Comparison of ENCODE assay signal across 1 cellular context in the genomic region with DNA sequence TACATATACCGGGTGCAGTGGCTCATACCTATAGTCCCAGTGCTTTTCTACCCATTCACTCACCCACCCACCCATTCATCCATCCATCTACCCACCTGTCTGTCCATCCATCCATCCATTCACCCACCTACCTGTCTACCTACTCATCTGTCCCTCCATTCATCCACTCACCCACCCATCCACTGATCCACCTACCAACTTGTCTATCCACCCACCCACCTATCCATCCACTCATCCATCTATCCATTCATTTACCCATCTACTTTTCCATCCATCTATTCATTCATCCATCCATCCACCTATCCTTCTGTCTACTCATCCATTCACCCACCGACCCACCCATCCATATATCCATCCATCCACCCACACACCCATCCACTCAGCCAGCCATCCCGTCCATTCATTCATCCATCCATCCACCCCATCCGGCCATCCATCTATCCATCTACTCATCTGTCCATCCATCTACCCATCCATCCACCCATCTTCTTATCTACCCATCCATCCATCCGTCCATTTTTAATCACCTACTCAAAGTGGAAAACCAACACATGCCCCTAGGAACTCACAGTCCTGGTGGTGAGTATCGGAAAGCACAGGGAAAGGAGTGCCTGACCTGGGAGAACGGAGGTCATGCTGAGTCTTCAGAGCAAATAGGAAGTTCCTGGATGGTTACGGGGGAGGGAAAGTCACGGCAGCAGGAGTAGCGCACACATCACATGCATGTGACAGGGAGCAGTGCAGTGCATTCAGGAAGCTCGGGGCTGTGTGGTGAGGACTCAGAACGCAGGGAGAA.
TF ChIP-seq lines count a peak whose summit lies in the region.

No MANE protein-coding gene starts in this region.

TF ChIP-seq in H1, 55 proteins besides CTCF, POLR2A, EP300 and RAD21:
- TF ChIP-seq BRCA1 (IDR thresholded peaks at IDR 0.05; ENCODE audit: low read depth, low read length), result no peak
- no peak for TF ChIP-seq ASH2L (IDR thresholded peaks at IDR 0.05; ENCODE audit: low read length)
- TF ChIP-seq CHD1 (IDR thresholded peaks at IDR 0.05; ENCODE audit: low read depth, low read length), result no peak
- no peak for TF ChIP-seq TAF1 (IDR thresholded peaks at IDR 0.05; ENCODE audit: low read depth, low read length)
- no peak for TF ChIP-seq NANOG (IDR thresholded peaks at IDR 0.05; ENCODE audit: insufficient read depth, low read depth, low read length, poor library complexity, severe bottlenecking)
- TF ChIP-seq, protein P1, sequence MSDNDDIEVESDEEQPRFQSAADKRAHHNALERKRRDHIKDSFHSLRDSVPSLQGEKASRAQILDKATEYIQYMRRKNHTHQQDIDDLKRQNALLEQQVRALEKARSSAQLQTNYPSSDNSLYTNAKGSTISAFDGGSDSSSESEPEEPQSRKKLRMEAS (IDR thresholded peaks at IDR 0.05), result no peak
- no peak for TF ChIP-seq NRF1 (IDR thresholded peaks at IDR 0.05; ENCODE audit: low read depth, low read length)
- TF ChIP-seq ATF3 (IDR thresholded peaks at IDR 0.05; ENCODE audit: insufficient read depth, low read depth, low read length), result no peak
- no peak for TF ChIP-seq RBBP5 (IDR thresholded peaks at IDR 0.05; ENCODE audit: borderline replicate concordance, low read depth, low read length)
- no peak for TF ChIP-seq HDAC2 (IDR thresholded peaks at IDR 0.05; ENCODE audit: borderline replicate concordance in 1 of 2, low read depth in 2 of 2, low read length in 2 of 2)
- TF ChIP-seq PHF8 (conservative IDR thresholded peaks at IDR 0.05; ENCODE audit: low read depth, low read length), result no peak
- no peak for TF ChIP-seq EZH2 (IDR thresholded peaks at IDR 0.05; ENCODE audit: low read depth, low read length, severe bottlenecking)
- TF ChIP-seq YY1 (IDR thresholded peaks at IDR 0.05; ENCODE audit: low read depth, low read length), result no peak
- no peak for TF ChIP-seq KDM5A (IDR thresholded peaks at IDR 0.05; ENCODE audit: low read length)
- TF ChIP-seq JUND (IDR thresholded peaks at IDR 0.05; ENCODE audit: low read length), result no peak
- no peak for TF ChIP-seq FOSL1 (IDR thresholded peaks at IDR 0.05; ENCODE audit: insufficient read depth, low read depth, low read length)
- TF ChIP-seq SUZ12 (IDR thresholded peaks at IDR 0.05; ENCODE audit: low read length), result no peak
- no peak for TF ChIP-seq SRF (IDR thresholded peaks at IDR 0.05; ENCODE audit: low read depth, low read length)
